ENCODE assay signal across 21 cellular contexts in genomic region chr1:31263408-31263807, GRCh38. TPM values are rescaled to one million over a fixed set of nuclear protein-coding genes. Genes with fewer than 3 reads are reported as not detected.
DNase-seq lines count a peak whose midpoint lies in the region; ATAC-seq and TF ChIP-seq lines count a peak whose summit lies in the region.
"Had no signal": no experiment of that assay in that cellular context is flagged by ENCODE, and none has a peak within 500 bp of the region (broad histone marks: within the 10 kb centered on the region; RNA-seq: fewer than 3 reads in every experiment).

No MANE protein-coding gene starts in this region.

- DNase-seq in islet precursor cell (peak; percentile 5), prostate gland (ENCODE audit: low spot score) (peak; percentile 30), A673 (ENCODE audit: low spot score) (no peak)
- no peak for DNase-seq in effector memory CD4-positive, alpha-beta T cell
- DNase-seq: 8988T; CD4-positive, alpha-beta T cell; GM23248; H9; NCI-H1048; NCI-H1417; NCI-H1694; NCI-H2029 treated with DMSO at 0.1 percent for 48 hours; NCI-H526 treated with DMSO at 0.1 percent for 48 hours; SHP77 had no signal

- CTCF ChIA-PET in A673 (lab: Charles Lee) = no interaction called here

- H3K9me3 ChIP-seq in prostate gland (no peaks in the 10 kb centered on the region), A673 (ENCODE audit: low read depth, low read length, poor library complexity, severe bottlenecking) (no peaks in the 10 kb centered on the region)
- no peaks in the 10 kb centered on the region for H3K9me3 ChIP-seq in effector memory CD4-positive, alpha-beta T cell (ENCODE audit: control insufficient read depth, low read length)

- H3K36me3 ChIP-seq in prostate gland = peaks cover 0 to 3% of the 10 kb centered on the region in 2 donors
- H3K36me3 ChIP-seq in effector memory CD4-positive, alpha-beta T cell (ENCODE audit: control insufficient read depth, insufficient read depth, low read length) = peaks cover 54% of the 10 kb centered on the region
- H3K36me3 ChIP-seq in A673 (ENCODE audit: insufficient read depth, low read length, poor library complexity, severe bottlenecking) = peaks cover 73% of the 10 kb centered on the region

- H3K4me1 ChIP-seq in prostate gland (replicated peaks) (peaks cover 7% of the 10 kb centered on the region), A673 (ENCODE audit: insufficient read depth, low read length, poor library complexity, severe bottlenecking) (no peaks in the 10 kb centered on the region)
- no peaks in the 10 kb centered on the region for H3K4me1 ChIP-seq in effector memory CD4-positive, alpha-beta T cell (ENCODE audit: control insufficient read depth, insufficient read depth, low read length, poor library complexity, severe bottlenecking)

- H3K4me3 ChIP-seq in prostate gland = no peak overlapping the region
- H3K4me3 ChIP-seq in effector memory CD4-positive, alpha-beta T cell (ENCODE audit: insufficient read depth, low read depth, low read length, poor library complexity, severe bottlenecking) = no peak overlapping the region
- no peak overlapping the region for H3K4me3 ChIP-seq in A673 (ENCODE audit: low read depth, low read length, poor library complexity, severe bottlenecking)
- H3K4me3 ChIP-seq: GM23248 had no signal

- no peaks in the 10 kb centered on the region for H3K27me3 ChIP-seq in prostate gland (replicated peaks; ENCODE audit: insufficient read depth)
- no peaks in the 10 kb centered on the region for H3K27me3 ChIP-seq in effector memory CD4-positive, alpha-beta T cell (replicated peaks; ENCODE audit: control insufficient read depth, insufficient read depth, low read length, poor library complexity, severe bottlenecking)
- H3K27me3 ChIP-seq in A673 (replicated peaks; ENCODE audit: insufficient read depth, low read depth, low read length, poor library complexity) = no peaks in the 10 kb centered on the region

- no peak for TF ChIP-seq CTCF in C4-2B (conservative IDR thresholded peaks at IDR 0.05)
- TF ChIP-seq CTCF in VCaP (conservative IDR thresholded peaks at IDR 0.05) = no peak
- no peak for TF ChIP-seq CTCF in prostate gland (IDR thresholded peaks at IDR 0.05)
- no peak for TF ChIP-seq CTCF in A673 (conservative IDR thresholded peaks at IDR 0.05; ENCODE audit: low read depth, low read length)

- intact Hi-C loops in prostate gland (cut with DNase I) = no loop called here
- intact Hi-C loops in A673 (cut with micrococcal nuclease; ENCODE audit: unreplicated experiment) = no loop called here

- WGBS in prostate gland = 43% methylated on average over 3 of the region's 3 CpGs

- no peak for TF ChIP-seq POLR2A in prostate gland (IDR thresholded peaks at IDR 0.05)

- ATAC-seq in HG03457 (IDR thresholded peaks at IDR 0.05; ENCODE audit: unreplicated experiment) (no peak), GM21390 (IDR thresholded peaks at IDR 0.05; ENCODE audit: unreplicated experiment) (no peak)

- POLR2A ChIA-PET in A673 (lab: Charles Lee; ENCODE audit: low non-redundant PET) = no interaction called here

- no TSS peak for BruUV-seq in A673 (replicated peaks; lab: Mats Ljungman, UMichigan)

- H3K27ac ChIP-seq in C4-2B = peak overlapping the region; percentile 35; the same call in 1 of the 2 replicates
- peak overlapping the region; percentile 74 for H3K27ac ChIP-seq in VCaP
- H3K27ac ChIP-seq in prostate gland = peak overlapping the region; percentile 23 to 33
- no peak overlapping the region for H3K27ac ChIP-seq in effector memory CD4-positive, alpha-beta T cell (ENCODE audit: insufficient read depth, low read length, poor library complexity, severe bottlenecking)
- H3K27ac ChIP-seq in A673 (ENCODE audit: low read depth, low read length, poor library complexity, severe bottlenecking) = no peak overlapping the region
- H3K27ac ChIP-seq: GM23248, HL-60, KMS-11, RWPE1 had no signal

RNA-seq across cellular contexts. Expression of gene NKAIN1, which starts 23.7 kb away (rescaled TPM):
- total RNA-seq in prostate gland = under 1 TPM; 0.51 to 0.73 TPM
- total RNA-seq in A673 (2021) = 1.4 and 5.4 TPM in 2 replicates
- total RNA-seq: CD4-positive, alpha-beta T cell had no signal

RNA-seq across cellular contexts. Expression of gene SNRNP40, which starts 33.2 kb away (rescaled TPM):
- total RNA-seq in prostate gland = 10 to 100 TPM; 58.7 to 65.4 TPM
- total RNA-seq in A673 (2021) = 121 and 124 TPM in 2 replicates

RNA-seq across cellular contexts. Expression of gene ZCCHC17, which starts 33.4 kb away (rescaled TPM):
- 10 to 100 TPM; 31.5 to 39.0 TPM for total RNA-seq in prostate gland
- 48.4 and 48.8 TPM in 2 replicates for total RNA-seq in A673 (2021)

Comparison
In these comparisons a context has a peak if more than half of its experiments do, and no peak if none do; other contexts are left out.
1. H3K27ac ChIP-seq: peak in C4-2B (single experiment), VCaP (single experiment) and prostate gland (2 of 2); none in effector memory CD4-positive, alpha-beta T cell (single experiment) and A673 (single experiment).
2. DNase-seq: peak in islet precursor cell (single experiment) and prostate gland (single experiment); none in effector memory CD4-positive, alpha-beta T cell (0 of 3) and A673 (single experiment).